ENCODE assay signal across 9 cellular contexts in genomic region chr3:111073186-111073585, GRCh38. TPM values are rescaled to one million over a fixed set of nuclear protein-coding genes. Genes with fewer than 3 reads are reported as not detected.
DNase-seq lines count a peak whose midpoint lies in the region; ATAC-seq and TF ChIP-seq lines count a peak whose summit lies in the region.
"Had no signal": no experiment of that assay in that cellular context is flagged by ENCODE, and none has a peak within 500 bp of the region (broad histone marks: within the 10 kb centered on the region; RNA-seq: fewer than 3 reads in every experiment).

No MANE protein-coding gene starts in this region.

- no peak overlapping the region for H2BK15ac ChIP-seq in neuronal stem cell (ENCODE audit: low read length)

- peaks cover 0 to 1% (median 0%) of the 10 kb centered on the region in 7 donors for H3K9me3 Mint-ChIP-seq in CD4-positive, CD25-positive, alpha-beta regulatory T cell

- no peak overlapping the region for H3K27ac ChIP-seq in CD4-positive, CD25-positive, alpha-beta regulatory T cell (ENCODE audit: insufficient read depth, low read length, poor library complexity, severe bottlenecking)
- H3K27ac ChIP-seq in PC-3 (ENCODE audit: low read length) (no peak overlapping the region), neuronal stem cell (replicated peaks; ENCODE audit: low read length) (no peak overlapping the region)

- H4K8ac ChIP-seq in neuronal stem cell (ENCODE audit: low read depth, low read length), result no peak overlapping the region

- no peak overlapping the region for H4K91ac ChIP-seq in neuronal stem cell (ENCODE audit: low read depth, low read length, poor library complexity)

- CTCF ChIA-PET in PC-3 (lab: Charles Lee), result no interaction called here

- no peak for ATAC-seq in CD4-positive, CD25-positive, alpha-beta regulatory T cell (ENCODE audit: low read depth in 2 of 2)
- ATAC-seq in PC-3, result peak; percentile 9
- no peak for ATAC-seq in HG03097 (IDR thresholded peaks at IDR 0.05; ENCODE audit: low FRiP score, unreplicated experiment)
- ATAC-seq: Right ventricle myocardium inferior had no signal

- H3K14ac ChIP-seq in neuronal stem cell (ENCODE audit: low read length), result no peak overlapping the region

- peak overlapping the region; percentile 73 for H3K9ac ChIP-seq in PC-3 (ENCODE audit: low read length)
- no peak overlapping the region for H3K9ac ChIP-seq in neuronal stem cell (ENCODE audit: low read depth, low read length, poor library complexity)

- no peak overlapping the region for H3K23ac ChIP-seq in neuronal stem cell (ENCODE audit: low read depth, low read length, poor library complexity)

- peak overlapping the region; percentile 74 to 91 (median 88) for H3K4me3 Mint-ChIP-seq in CD4-positive, CD25-positive, alpha-beta regulatory T cell

- H3K4ac ChIP-seq in neuronal stem cell (ENCODE audit: low read length), result no peak overlapping the region

- peaks cover 9% of the 10 kb centered on the region for H4K20me1 ChIP-seq in PC-3 (ENCODE audit: low read length)

- peak overlapping the region; percentile 49 for H3K4me3 ChIP-seq in CD4-positive, CD25-positive, alpha-beta regulatory T cell (ENCODE audit: low read depth, low read length)
- H3K4me3 ChIP-seq in PC-3 (ENCODE audit: low read length) (peak overlapping the region; percentile 99), epithelial cell of proximal tubule (ENCODE audit: low read depth, low read length) (peak overlapping the region; percentile 75), neuronal stem cell (ENCODE audit: low read length in 2 of 2) (peak overlapping the region; percentile 94 to 96)

- H2AFZ ChIP-seq in PC-3 (ENCODE audit: low read length) (peak overlapping the region; percentile 92), neuronal stem cell (ENCODE audit: low read length) (no peak overlapping the region)

- TF ChIP-seq CTCF in PC-3 (conservative IDR thresholded peaks at IDR 0.05; ENCODE audit: low read depth, low read length) (no peak), epithelial cell of proximal tubule (conservative IDR thresholded peaks at IDR 0.05; ENCODE audit: low read depth, low read length) (no peak)

- no peaks in the 10 kb centered on the region for H3K9me3 ChIP-seq in CD4-positive, CD25-positive, alpha-beta regulatory T cell (ENCODE audit: control insufficient read depth in 2 of 2, low read length in 2 of 2)
- H3K9me3 ChIP-seq in PC-3 (ENCODE audit: low read length) (no peaks in the 10 kb centered on the region), neuronal stem cell (replicated peaks in 1 of 2; ENCODE audit: control insufficient read depth in 2 of 2, insufficient read depth in 1 of 2, low read depth in 1 of 2, low read length in 2 of 2) (no peaks in the 10 kb centered on the region)

- H3K36me3 ChIP-seq in CD4-positive, CD25-positive, alpha-beta regulatory T cell (ENCODE audit: control insufficient read depth, insufficient read depth, low read length), result no peaks in the 10 kb centered on the region
- H3K36me3 ChIP-seq in PC-3 (ENCODE audit: low read depth, low read length), result no peaks in the 10 kb centered on the region
- H3K36me3 ChIP-seq in neuronal stem cell (replicated peaks in 1 of 2; ENCODE audit: control insufficient read depth in 2 of 2, insufficient read depth in 2 of 2, low read length in 2 of 2), result no peaks in the 10 kb centered on the region

- H3K27me3 Mint-ChIP-seq in CD4-positive, CD25-positive, alpha-beta regulatory T cell, result peaks cover 58% of the 10 kb centered on the region

- no peak overlapping the region for H2AK5ac ChIP-seq in neuronal stem cell (ENCODE audit: low read depth, low read length)

- no peak overlapping the region for H2BK5ac ChIP-seq in neuronal stem cell (ENCODE audit: low read length)

- no peak overlapping the region for H2BK12ac ChIP-seq in neuronal stem cell (ENCODE audit: low read length)

- H2BK120ac ChIP-seq in neuronal stem cell (ENCODE audit: low read depth, low read length), result no peak overlapping the region

- DNase-seq in CD4-positive, CD25-positive, alpha-beta regulatory T cell, result no peak
- DNase-seq in PC-3 (peak; percentile 37), epithelial cell of proximal tubule (ENCODE audit: low read depth) (no peak), neuronal stem cell (ENCODE audit: low spot score) (no peak), GF-D8 (lab: John Stamatoyannopoulos, UW) (no peak), iPS-NIHi11 (ENCODE audit: low spot score) (no peak)
- DNase-seq in stimulated activated CD4-positive, alpha-beta T cell treated with anti-CD3 and anti-CD28 coated beads, Interleukin-1b, Interleukin-23, amount 100 ng/mL, for 48 hours, result no peak

- H3F3A ChIP-seq in PC-3 (ENCODE audit: low read length, unreplicated experiment), result no peaks in the 10 kb centered on the region

- H3K18ac ChIP-seq in neuronal stem cell (ENCODE audit: low read length), result no peak overlapping the region

- peaks cover 61% of the 10 kb centered on the region for H3K79me2 ChIP-seq in PC-3 (ENCODE audit: low read length)

- no peak overlapping the region for H3K27ac Mint-ChIP-seq in CD4-positive, CD25-positive, alpha-beta regulatory T cell

- H3K4me1 ChIP-seq in CD4-positive, CD25-positive, alpha-beta regulatory T cell (ENCODE audit: control insufficient read depth, insufficient read depth, low read length, poor library complexity, severe bottlenecking), result peaks cover 31% of the 10 kb centered on the region
- H3K4me1 ChIP-seq in PC-3 (ENCODE audit: insufficient read depth, low read length) (peaks cover 16% of the 10 kb centered on the region), neuronal stem cell (ENCODE audit: control insufficient read depth in 2 of 2, insufficient read depth in 1 of 2, low read depth in 1 of 2, low read length in 2 of 2) (peaks cover 2 to 21% of the 10 kb centered on the region in 2 donors)

- no peaks in the 10 kb centered on the region for H3K36me3 Mint-ChIP-seq in CD4-positive, CD25-positive, alpha-beta regulatory T cell

- POLR2A ChIA-PET in PC-3 (lab: Charles Lee; ENCODE audit: unreplicated experiment), result interaction anchor here (0.6 kb wide), 1 partner anchor 595 kb away, joined by 3 read pairs; no protein-coding TSS in a partner anchor

- peaks cover 5% of the 10 kb centered on the region for H3K79me1 ChIP-seq in neuronal stem cell (ENCODE audit: low read depth, low read length)

- no peaks in the 10 kb centered on the region for H3K9me2 ChIP-seq in PC-3 (replicated peaks; ENCODE audit: low read length)

- WGBS in neuronal stem cell (ENCODE audit: extremely low coverage in 2 of 2, insufficient read length in 2 of 2, insufficient replicate concordance in 1 of 2), 2 donors, result no CpG with 5 or more reads among the region's 5 CpGs

- H3K27me3 ChIP-seq in CD4-positive, CD25-positive, alpha-beta regulatory T cell (ENCODE audit: control insufficient read depth, insufficient read depth, low read length), result peaks cover 28% of the 10 kb centered on the region
- H3K27me3 ChIP-seq in PC-3 (ENCODE audit: low read length), result no peaks in the 10 kb centered on the region
- H3K27me3 ChIP-seq in neuronal stem cell (ENCODE audit: control insufficient read depth in 3 of 3, insufficient read depth in 3 of 3, low read depth in 1 of 3, low read length in 3 of 3), result no peaks in the 10 kb centered on the region

- peaks cover 4 to 31% (median 25%) of the 10 kb centered on the region in 4 donors for H3K4me1 Mint-ChIP-seq in CD4-positive, CD25-positive, alpha-beta regulatory T cell

- peak overlapping the region; percentile 90 for H3K4me2 ChIP-seq in PC-3 (ENCODE audit: low read length)
- peak overlapping the region; percentile 67 for H3K4me2 ChIP-seq in neuronal stem cell (ENCODE audit: insufficient read depth, low read length, poor library complexity, severe bottlenecking)

- intact Hi-C loops in PC-3 (cut with micrococcal nuclease), result loop anchor here (5.0 to 10.0 kb wide), 6 partner anchors 66 to 1268 kb away; no protein-coding TSS in a partner anchor

- BruUV-seq in PC-3 (replicated peaks; lab: Mats Ljungman, UMichigan), result TSS peak; percentile 46

RNA-seq across cellular contexts. Expression of gene NECTIN3, which starts 1.6 kb away (rescaled TPM):
- total RNA-seq in CD4-positive, CD25-positive, alpha-beta regulatory T cell, result 3.1 TPM
- polyA plus RNA-seq in CD4-positive, CD25-positive, alpha-beta regulatory T cell, result under 1 TPM; 0.33 to 0.80 (median 0.43) TPM
- total RNA-seq in PC-3 (2014; rRNA removed) (12.8 and 15.8 TPM in 2 replicates), epithelial cell of proximal tubule (30.1 and 33.7 TPM in 2 replicates)
- polyA plus RNA-seq in neuronal stem cell (2013, experiment 1 of 2), result 25.3 TPM
- polyA plus RNA-seq in neuronal stem cell (2013, experiment 2 of 2), result 26.0 TPM

Comparison
In these comparisons a context has a peak if more than half of its experiments do, and no peak if none do; other contexts are left out.
1. H3K4me3 ChIP-seq: peak in every context shown above with its lines; median percentile 99 in PC-3; 95 in neuronal stem cell; 75 in epithelial cell of proximal tubule; 49 in CD4-positive, CD25-positive, alpha-beta regulatory T cell.